Comparison of ENCODE assay signal across 13 cellular contexts in genomic region chr3:73467211-73467610, GRCh38.
"Had no signal": no experiment of that assay in that cellular context is flagged by ENCODE, and none has a peak within 500 bp of the region (broad histone marks: within the 10 kb centered on the region; RNA-seq: fewer than 3 reads in every experiment).

No MANE protein-coding gene starts in this region.

- H3K4me3 ChIP-seq: hepatocyte, lung, thoracic aorta, upper lobe of right lung had no signal

- DNase-seq: activated B cell treated with CpG ODN at 0.5 μM for 24 hours; activated CD4-positive, alpha-beta memory T cell treated with anti-CD3 and anti-CD28 coated beads for 36 hours; activated CD4-positive, alpha-beta T cell treated with anti-CD3 and anti-CD28 coated beads for 4 hours; caudate nucleus; effector memory CD8-positive, alpha-beta T cell; islet precursor cell; stimulated activated naive B cell treated with anti-CD40 and anti-IgM and Interleukin-4, amounts not matched to agents 10 μg/mL and 1 μg/mL and 100 μg/mL, for 72 hours; upper lobe of right lung had no signal

- H3K27ac ChIP-seq: hepatocyte, thoracic aorta, upper lobe of right lung had no signal

- H3K4me2 ChIP-seq: hepatocyte had no signal

- H3K27me3 ChIP-seq: hepatocyte, upper lobe of right lung had no signal

- H3K36me3 ChIP-seq: thoracic aorta, upper lobe of right lung had no signal

- H3K9me3 ChIP-seq: thoracic aorta, upper lobe of right lung had no signal

- ATAC-seq: effector memory CD8-positive, alpha-beta T cell; natural killer cell treated with Interleukin-12 subunit alpha and Interleukin-12 subunit beta and Interleukin-15 and Interleukin-18, amount 100 ng/mL, for 72 hours; stimulated activated naive B cell treated with anti-CD40 and anti-IgM and Interleukin-4, amounts not matched to agents 10 μg/mL and 1 μg/mL and 100 μg/mL, for 72 hours; upper lobe of right lung had no signal

- FAIRE-seq: TTC549 had no signal

- H3K4me1 ChIP-seq: upper lobe of right lung had no signal
